19 cellular contexts compared by ENCODE assay signal in genomic region chr15:41958002-41958420, GRCh38. TPM values are rescaled to one million over a fixed set of nuclear protein-coding genes. Genes with fewer than 3 reads are reported as not detected.
DNase-seq lines count a peak whose midpoint lies in the region; ATAC-seq and TF ChIP-seq lines count a peak whose summit lies in the region.
"Had no signal": no experiment of that assay in that cellular context is flagged by ENCODE, and none has a peak within 500 bp of the region (broad histone marks: within the 10 kb centered on the region; RNA-seq: fewer than 3 reads in every experiment).

No MANE protein-coding gene starts in this region.

- no peak overlapping the region for H3K4me3 ChIP-seq in right lobe of liver
- peak overlapping the region in 2 of 5 donors; percentile 0 to 2 for H3K4me3 ChIP-seq in subcutaneous abdominal adipose tissue (ENCODE audit: low read depth in 1 of 5, low read length in 5 of 5)
- no peak overlapping the region for H3K4me3 ChIP-seq in GM23338
- H3K4me3 ChIP-seq: body of pancreas, SJSA1 had no signal

- peaks cover 20% of the 10 kb centered on the region for H3K36me3 Mint-ChIP-seq in WTC11
- peaks cover 82% of the 10 kb centered on the region for H3K36me3 Mint-ChIP-seq in dendritic cell treated with granulocyte-macrophage colony-stimulating factor and Interleukin-4, amounts not matched to agents 40 ng/mL and 50 ng/mL, for 4 days (ENCODE audit: low read depth)
- H3K36me3 Mint-ChIP-seq in GM23338 (ENCODE audit: low read depth): peaks cover 20% of the 10 kb centered on the region

- H3K4me3 Mint-ChIP-seq in WTC11 (no peak overlapping the region), GM23338 (no peak overlapping the region)
- H3K4me3 Mint-ChIP-seq in dendritic cell treated with granulocyte-macrophage colony-stimulating factor and Interleukin-4, amounts not matched to agents 40 ng/mL and 50 ng/mL, for 4 days: no peak overlapping the region
- H3K4me3 Mint-ChIP-seq: activated naive CD4-positive, alpha-beta T cell treated with anti-CD3 and anti-CD28 coated beads, Interleukin-2, amount 50 U/mL, for 24 hours; B cell had no signal

- no peak overlapping the region for H3K27ac ChIP-seq in right lobe of liver
- peak overlapping the region; percentile 17 for H3K27ac ChIP-seq in subcutaneous abdominal adipose tissue (ENCODE audit: low read depth, low read length)
- H3K27ac ChIP-seq in GM23338 (ENCODE audit: low read depth): no peak overlapping the region; the same call in 1 of the 2 replicates
- H3K27ac ChIP-seq: SJSA1 had no signal

- H2AFZ ChIP-seq in GM23338: no peak overlapping the region

- H3K4me1 Mint-ChIP-seq in WTC11 (peaks cover 19% of the 10 kb centered on the region), GM23338 (peaks cover 13% of the 10 kb centered on the region; the same call in 2 of the 3 replicates)
- peaks cover 60% of the 10 kb centered on the region for H3K4me1 Mint-ChIP-seq in dendritic cell treated with granulocyte-macrophage colony-stimulating factor and Interleukin-4, amounts not matched to agents 40 ng/mL and 50 ng/mL, for 4 days (ENCODE audit: low read depth)

- H3K4me1 ChIP-seq in right lobe of liver (peaks cover 0 to 47% (median 2%) of the 10 kb centered on the region in 4 donors), subcutaneous abdominal adipose tissue (ENCODE audit: control insufficient read depth in 5 of 5, insufficient read depth in 5 of 5, low read length in 5 of 5) (peaks cover 11 to 62% (median 43%) of the 10 kb centered on the region in 5 donors), GM23338 (ENCODE audit: insufficient read depth) (peaks cover 5% of the 10 kb centered on the region)

- ATAC-seq in WTC11: no peak
- ATAC-seq in right lobe of liver: peak; percentile 3 to 52 (median 10)
- ATAC-seq in GM23338: no peak
- ATAC-seq in GM21576 (IDR thresholded peaks at IDR 0.05; ENCODE audit: unreplicated experiment): no peak
- ATAC-seq: body of pancreas had no signal

- H3F3A ChIP-seq in GM23338 (replicated peaks; ENCODE audit: low read depth): no peaks in the 10 kb centered on the region

- H3K27ac Mint-ChIP-seq in WTC11 (peak overlapping the region; percentile 44; the same call in 1 of the 2 replicates), GM23338 (no peak overlapping the region)
- H3K27ac Mint-ChIP-seq in dendritic cell treated with granulocyte-macrophage colony-stimulating factor and Interleukin-4, amounts not matched to agents 40 ng/mL and 50 ng/mL, for 4 days: peak overlapping the region; percentile 38
- H3K27ac Mint-ChIP-seq: activated naive CD4-positive, alpha-beta T cell treated with anti-CD3 and anti-CD28 coated beads, Interleukin-2, amount 50 U/mL, for 24 hours; B cell had no signal

- peaks cover 81% of the 10 kb centered on the region for H3K79me2 ChIP-seq in GM23338 (replicated peaks; ENCODE audit: insufficient read depth)

- H3K27me3 ChIP-seq in right lobe of liver: no peaks in the 10 kb centered on the region
- H3K27me3 ChIP-seq in subcutaneous abdominal adipose tissue (ENCODE audit: control insufficient read depth in 5 of 5, insufficient read depth in 4 of 5, low read length in 5 of 5): no peaks in the 10 kb centered on the region
- H3K27me3 ChIP-seq in GM23338 (ENCODE audit: insufficient read depth): no peaks in the 10 kb centered on the region
- H3K27me3 ChIP-seq: body of pancreas, SJSA1 had no signal

- H3K27me3 Mint-ChIP-seq in WTC11 (ENCODE audit: low read depth) (no peaks in the 10 kb centered on the region), GM23338 (ENCODE audit: insufficient read depth, low read depth, poor library complexity) (peaks cover 10% of the 10 kb centered on the region)
- H3K27me3 Mint-ChIP-seq in dendritic cell treated with granulocyte-macrophage colony-stimulating factor and Interleukin-4, amounts not matched to agents 40 ng/mL and 50 ng/mL, for 4 days: no peaks in the 10 kb centered on the region
- H3K27me3 Mint-ChIP-seq: activated naive CD4-positive, alpha-beta T cell treated with anti-CD3 and anti-CD28 coated beads, Interleukin-2, amount 50 U/mL, for 24 hours; B cell had no signal

- H3K36me3 ChIP-seq in right lobe of liver (peaks cover 0 to 9% (median 0%) of the 10 kb centered on the region in 4 donors), subcutaneous abdominal adipose tissue (ENCODE audit: control insufficient read depth in 5 of 5, insufficient read depth in 5 of 5, low read length in 5 of 5) (peaks cover 0 to 14% (median 8%) of the 10 kb centered on the region in 5 donors), GM23338 (ENCODE audit: insufficient read depth) (peaks cover 6% of the 10 kb centered on the region; the same call in 1 of the 2 replicates)

- no peak overlapping the region for H3K4me2 ChIP-seq in GM23338

- H3K9me2 ChIP-seq in GM23338 (ENCODE audit: insufficient read depth): no peaks in the 10 kb centered on the region

- H3K9ac ChIP-seq in subcutaneous abdominal adipose tissue (ENCODE audit: low read length in 5 of 5): peak overlapping the region in 1 of 5 donors; percentile 26

- DNase-seq in WTC11 (ENCODE audit: low spot score) (no peak), right lobe of liver (peak in 1 of 3 donors; percentile 45), GM23338 (ENCODE audit: low spot score) (no peak)
- DNase-seq in stimulated activated CD4-positive, alpha-beta T cell treated with anti-CD3 and anti-CD28 coated beads, Interleukin-4, amount 100 ng/mL, for 24 hours: no peak
- DNase-seq in activated CD4-positive, alpha-beta T cell treated with anti-CD3 and anti-CD28 coated beads, Interleukin-2, amount 50 U/mL, for 1 hour: no peak
- DNase-seq: activated CD8-positive, alpha-beta memory T cell treated with anti-CD3 and anti-CD28 coated beads, Interleukin-2, amount 50 U/mL, for 48 hours; body of pancreas; hippocampal formation; kidney; NCI-H1105; OCI-M1; stimulated activated CD4-positive, alpha-beta T cell treated with anti-CD3 and anti-CD28 coated beads, Interleukin-4, amount 100 ng/mL, for 4 hours; T-helper 9 cell had no signal

- WGBS in right lobe of liver (ENCODE audit: insufficient coverage, low coverage, low lambda C conversion rate, missing lambda C conversion rate): 57% methylated on average over 4 of the region's 7 CpGs

- peaks cover 9% of the 10 kb centered on the region for H3K9me3 Mint-ChIP-seq in WTC11
- no peaks in the 10 kb centered on the region for H3K9me3 Mint-ChIP-seq in dendritic cell treated with granulocyte-macrophage colony-stimulating factor and Interleukin-4, amounts not matched to agents 40 ng/mL and 50 ng/mL, for 4 days
- H3K9me3 Mint-ChIP-seq in GM23338: peaks cover 5% of the 10 kb centered on the region; the same call in 1 of the 3 replicates
- H3K9me3 Mint-ChIP-seq: activated naive CD4-positive, alpha-beta T cell treated with anti-CD3 and anti-CD28 coated beads, Interleukin-2, amount 50 U/mL, for 24 hours had no signal

- no peak for TF ChIP-seq POLR2A in right lobe of liver (IDR thresholded peaks at IDR 0.05)

- H4K20me1 ChIP-seq in GM23338 (replicated peaks; ENCODE audit: insufficient read depth): peaks cover 23% of the 10 kb centered on the region; the same call in 1 of the 2 replicates

- CTCF ChIA-PET in WTC11 (lab: Charles Lee): no interaction called here

- TF ChIP-seq CTCF in WTC11 (IDR thresholded peaks at IDR 0.05) (no peak), right lobe of liver (IDR thresholded peaks at IDR 0.05) (no peak), GM23338 (conservative IDR thresholded peaks at IDR 0.05; ENCODE audit: low read depth in 2 of 2) (no peak)

- H3K9me3 ChIP-seq in right lobe of liver (no peaks in the 10 kb centered on the region), subcutaneous abdominal adipose tissue (ENCODE audit: control insufficient read depth in 5 of 5, low read length in 5 of 5) (no peaks in the 10 kb centered on the region)
- H3K9me3 ChIP-seq: body of pancreas, SJSA1 had no signal

- intact Hi-C loops in dendritic cell treated with granulocyte-macrophage colony-stimulating factor and Interleukin-4, amounts not matched to agents 40 ng/mL and 50 ng/mL, for 4 days (cut with micrococcal nuclease): no loop called here
- intact Hi-C loops in right lobe of liver (cut with DNase I): no loop called here

- POLR2A ChIA-PET in WTC11 (lab: Charles Lee): no interaction called here

TF ChIP-seq in WTC11, 78 proteins besides CTCF, POLR2A, EP300 and RAD21 (continues in another document):
- no peak for TF ChIP-seq ATF1 (CRISPR knock-in tag; IDR thresholded peaks at IDR 0.05)
- no peak for TF ChIP-seq JAZF1 (CRISPR knock-in tag; IDR thresholded peaks at IDR 0.05)
- TF ChIP-seq SMAD4 (CRISPR knock-in tag; IDR thresholded peaks at IDR 0.05): no peak
- TF ChIP-seq TEAD1 (CRISPR knock-in tag; IDR thresholded peaks at IDR 0.05): no peak
- no peak for TF ChIP-seq GRHL2 (CRISPR knock-in tag; IDR thresholded peaks at IDR 0.05; ENCODE audit: insufficient replicate concordance, severe bottlenecking)

TF ChIP-seq in GM23338, 12 proteins besides CTCF, POLR2A, EP300 and RAD21 (continues in another document):
- TF ChIP-seq ETS1 (IDR thresholded peaks at IDR 0.05) (no peak), NANOG (IDR thresholded peaks at IDR 0.05; ENCODE audit: borderline replicate concordance) (no peak), POLR2AphosphoS5 (IDR thresholded peaks at IDR 0.05; ENCODE audit: low read depth) (no peak)

RNA-seq across cellular contexts. Expression of gene EHD4, which starts 14.3 kb away (rescaled TPM):
- total RNA-seq in WTC11 (2021): 20.8 to 23.9 TPM (median 21.3 TPM) in 3 replicates
- total RNA-seq in right lobe of liver: 10 to 100 TPM in 3 of 6 experiments, 1 to 10 TPM in 3; 4.7 to 21.5 (median 11.1) TPM
- 30.6 and 31.0 TPM in 2 replicates for total RNA-seq in GM23338 (2014; rRNA removed; shearing (Covaris generic))
- polyA plus RNA-seq in GM23338 (2016; fragmentation: Nextera tagmentation; extraction: Ambion mirVana): 11.2 and 13.0 TPM in 2 replicates

Comparison
In these comparisons a context has a peak if more than half of its experiments do, and no peak if none do; other contexts are left out.
1. ATAC-seq: peak in right lobe of liver (4 of 4); none in WTC11 (single experiment), GM23338 (single experiment) and GM21576 (single experiment).